7 cellular contexts compared by ENCODE assay signal in genomic region chr1:6392880-6393399, GRCh38. TPM values are rescaled to one million over a fixed set of nuclear protein-coding genes. Genes with fewer than 3 reads are reported as not detected.
DNase-seq lines count a peak whose midpoint lies in the region; ATAC-seq lines count a peak whose summit lies in the region.

No MANE protein-coding gene starts in this region.

- peaks cover 19% of the 10 kb centered on the region for H3K4me1 Mint-ChIP-seq in T-helper 17 cell

- no peaks in the 10 kb centered on the region for H3K9me3 ChIP-seq in T-helper 17 cell (ENCODE audit: control insufficient read depth, low read length, poor library complexity, severe bottlenecking)

- H3K36me3 Mint-ChIP-seq in T-helper 17 cell (ENCODE audit: low read depth) = no peaks in the 10 kb centered on the region

- H3K4me3 ChIP-seq in skin epidermis = peak overlapping the region; percentile 52 to 69 (median 56)

- H3K4me3 Mint-ChIP-seq in T-helper 17 cell = peak overlapping the region; percentile 90

- no peak overlapping the region for H3K27ac Mint-ChIP-seq in T-helper 17 cell

- peak; percentile 10 for ATAC-seq in GM18861 (IDR thresholded peaks at IDR 0.05; ENCODE audit: unreplicated experiment)
- ATAC-seq in HG02840 (IDR thresholded peaks at IDR 0.05; ENCODE audit: low FRiP score, unreplicated experiment) = peak; percentile 27
- no peak for ATAC-seq in T-helper 17 cell
- peak; percentile 7 to 37 for ATAC-seq in left cardiac atrium

- H3K27ac ChIP-seq in skin epidermis = peak overlapping the region in 19 of 21 experiments; percentile 36 to 99 (median 93)

- no peaks in the 10 kb centered on the region for H3K27me3 Mint-ChIP-seq in T-helper 17 cell

- no peak for DNase-seq in T-helper 17 cell
- DNase-seq in left cardiac atrium = no peak
- DNase-seq in COR-L47 (lab: John Stamatoyannopoulos, UW) = no peak
- DNase-seq in activated CD4-positive, alpha-beta T cell treated with anti-CD3 and anti-CD28 coated beads for 48 hours = no peak

- intact Hi-C loops in left cardiac atrium (cut with DNase I) = no loop called here

RNA-seq across cellular contexts. Expression of gene ACOT7, which starts 0.6 kb away (rescaled TPM):
- 1 to 10 TPM; 4.9 to 7.1 TPM for total RNA-seq in T-helper 17 cell
- 10 to 100 TPM in 1 of 2 donors, 1 to 10 TPM in 1; 9.9 to 12.9 TPM for total RNA-seq in left cardiac atrium

RNA-seq across cellular contexts. Expression of gene HES2, which starts 26.8 kb away (rescaled TPM):
- total RNA-seq in T-helper 17 cell = not detected
- total RNA-seq in left cardiac atrium = under 1 TPM in 1 of 2 donors, not detected in 1; 0.37 TPM

RNA-seq across cellular contexts. Expression of gene ESPN, which starts 31.6 kb away (rescaled TPM):
- total RNA-seq in T-helper 17 cell (10 to 100 TPM; 13.2 to 15.7 TPM), left cardiac atrium (under 1 TPM; 0.42 to 0.44 TPM)

Comparison
In these comparisons a context has a peak if more than half of its experiments do, and no peak if none do; other contexts are left out.
1. RNA of gene ESPN, which starts 31.6 kb away (total RNA-seq): 13.2 to 15.7 TPM in T-helper 17 cell; 0.42 to 0.44 TPM in left cardiac atrium; every median in the first group is over 4 times any median in the second.